In genomic region chrX:69027181-69028005, GRCh38 we compare ENCODE assay signal across 11 cellular contexts.
A peak's percentile ranks its signal among the peaks of the same experiment; 100 is the strongest.
DNase-seq lines count a peak whose midpoint lies in the region; ATAC-seq and TF ChIP-seq lines count a peak whose summit lies in the region.
"Had no signal": no experiment of that assay in that cellular context is flagged by ENCODE, and none has a peak within 500 bp of the region (broad histone marks: within the 10 kb centered on the region; RNA-seq: fewer than 3 reads in every experiment).

No MANE protein-coding gene starts in this region.

- CTCF ChIA-PET in activated CD8-positive, alpha-beta T cell treated with anti-CD3 and anti-CD28 coated beads, Interleukin-2, amount 10 ng/mL, durations not matched to agents 7 days and 5 days (lab: Charles Lee) = no interaction called here

- H3K27me3 ChIP-seq in thyroid gland (no peaks in the 10 kb centered on the region), tibial nerve (peaks cover 0 to 11% of the 10 kb centered on the region in 2 donors)

- H3K36me3 ChIP-seq in thyroid gland = no peaks in the 10 kb centered on the region
- H3K36me3 ChIP-seq in tibial nerve = no peaks in the 10 kb centered on the region

- H3K27me3 Mint-ChIP-seq in activated CD8-positive, alpha-beta T cell treated with anti-CD3 and anti-CD28 coated beads, Interleukin-2, amount 10 ng/mL, durations not matched to agents 7 days and 5 days (ENCODE audit: low read depth) = no peaks in the 10 kb centered on the region

- TF ChIP-seq EP300 in tibial nerve (IDR thresholded peaks at IDR 0.05) = no peak

- peak; percentile 18 for DNase-seq in DMS53 (lab: John Stamatoyannopoulos, UW)
- DNase-seq in DMS53 treated with DMSO at 0.1 percent for 48 hours (lab: John Stamatoyannopoulos, UW; ENCODE audit: unreplicated experiment) = no peak
- DNase-seq in islet precursor cell = peak; percentile 54
- DNase-seq in thyroid gland = peak; percentile 33 to 36
- no peak for DNase-seq in tibial nerve (ENCODE audit: low spot score in 2 of 2)
- DNase-seq in activated CD8-positive, alpha-beta T cell treated with anti-CD3 and anti-CD28 coated beads, Interleukin-2, amount 10 ng/mL, durations not matched to agents 7 days and 5 days = no peak
- DNase-seq: activated CD4-positive, alpha-beta T cell treated with anti-CD3 and anti-CD28 coated beads for 4 hours; NCI-H1436 had no signal

- TF ChIP-seq POLR2A in thyroid gland (IDR thresholded peaks at IDR 0.05) (no peak), tibial nerve (IDR thresholded peaks at IDR 0.05) (no peak)

- POLR2A ChIA-PET in activated CD8-positive, alpha-beta T cell treated with anti-CD3 and anti-CD28 coated beads, Interleukin-2, amount 10 ng/mL, durations not matched to agents 7 days and 5 days (lab: Charles Lee) = no interaction called here

- H3K4me1 ChIP-seq in thyroid gland = peaks cover 4 to 22% of the 10 kb centered on the region in 2 donors
- H3K4me1 ChIP-seq in tibial nerve = peaks cover 0 to 12% (median 0%) of the 10 kb centered on the region in 4 donors

- H3K4me3 ChIP-seq in thyroid gland (replicated peaks in 1 of 3) = no peak overlapping the region
- no peak overlapping the region for H3K4me3 ChIP-seq in tibial nerve

- H3K4me1 Mint-ChIP-seq in activated CD8-positive, alpha-beta T cell treated with anti-CD3 and anti-CD28 coated beads, Interleukin-2, amount 10 ng/mL, durations not matched to agents 7 days and 5 days (ENCODE audit: low read depth) = no peaks in the 10 kb centered on the region

- no peak for ATAC-seq in GM21786 (IDR thresholded peaks at IDR 0.05; ENCODE audit: unreplicated experiment)
- ATAC-seq in activated CD8-positive, alpha-beta T cell treated with anti-CD3 and anti-CD28 coated beads, Interleukin-2, amount 10 ng/mL, durations not matched to agents 7 days and 5 days = no peak

- no peaks in the 10 kb centered on the region for H3K9me3 Mint-ChIP-seq in activated CD8-positive, alpha-beta T cell treated with anti-CD3 and anti-CD28 coated beads, Interleukin-2, amount 10 ng/mL, durations not matched to agents 7 days and 5 days (ENCODE audit: insufficient read depth)

- intact Hi-C loops in thyroid gland (cut with DNase I) = no loop called here

- H3K4me3 Mint-ChIP-seq in activated CD8-positive, alpha-beta T cell treated with anti-CD3 and anti-CD28 coated beads, Interleukin-2, amount 10 ng/mL, durations not matched to agents 7 days and 5 days = no peak overlapping the region

- H3K9me3 ChIP-seq in thyroid gland (no peaks in the 10 kb centered on the region), tibial nerve (no peaks in the 10 kb centered on the region)

- H3K27ac Mint-ChIP-seq in activated CD8-positive, alpha-beta T cell treated with anti-CD3 and anti-CD28 coated beads, Interleukin-2, amount 10 ng/mL, durations not matched to agents 7 days and 5 days = no peak overlapping the region

- H3K36me3 Mint-ChIP-seq in activated CD8-positive, alpha-beta T cell treated with anti-CD3 and anti-CD28 coated beads, Interleukin-2, amount 10 ng/mL, durations not matched to agents 7 days and 5 days (ENCODE audit: low read depth) = no peaks in the 10 kb centered on the region

- TF ChIP-seq CTCF in thyroid gland (IDR thresholded peaks at IDR 0.05) (no peak), tibial nerve (IDR thresholded peaks at IDR 0.05) (no peak)

- H3K27ac ChIP-seq in thyroid gland (peak overlapping the region in 2 of 3 donors; percentile 32 to 39), tibial nerve (peak overlapping the region in 1 of 4 donors; percentile 37)
- H3K27ac ChIP-seq: 22Rv1 had no signal

- 52 to 57% methylated on average over 9 of the region's 11 CpGs for WGBS in thyroid gland, 2 donors
- 31 to 66% methylated on average over 10 to 11 of the region's 11 CpGs for WGBS in tibial nerve, 2 donors

TF ChIP-seq in PFSK-1, 5 proteins besides CTCF, POLR2A, EP300 and RAD21:
- TF ChIP-seq POLR2AphosphoS5 (IDR thresholded peaks at IDR 0.05; ENCODE audit: low read depth, low read length) = no peak
- TF ChIP-seq FOXP2 (optimal IDR thresholded peaks at IDR 0.05; ENCODE audit: borderline replicate concordance, extremely low read depth, extremely low read length, insufficient read depth) = peak; percentile 68

Comparison
In these comparisons a context has a peak if more than half of its experiments do, and no peak if none do; other contexts are left out.
1. DNase-seq: peak in DMS53 (single experiment), islet precursor cell (single experiment) and thyroid gland (2 of 2); none in DMS53 treated with DMSO at 0.1 percent for 48 hours (single experiment), tibial nerve (0 of 2) and activated CD8-positive, alpha-beta T cell treated with anti-CD3 and anti-CD28 coated beads, Interleukin-2, amount 10 ng/mL, durations not matched to agents 7 days and 5 days (single experiment).